Comparison of ENCODE assay signal across 26 cellular contexts in genomic region chr10:44850356-44850934, GRCh38.
"Had no signal": no experiment of that assay in that cellular context is flagged by ENCODE, and none has a peak within 500 bp of the region (broad histone marks: within the 10 kb centered on the region; RNA-seq: fewer than 3 reads in every experiment).

No MANE protein-coding gene starts in this region.

- H3K4me3 ChIP-seq: ascending aorta, SK-N-MC had no signal

- H3K4me1 ChIP-seq: ascending aorta had no signal

- DNase-seq: activated CD4-positive, alpha-beta memory T cell treated with anti-CD3 and anti-CD28 coated beads for 36 hours; activated CD4-positive, alpha-beta T cell treated with anti-CD3 and anti-CD28 coated beads, Interleukin-2, amount 10 ng/mL, durations not matched to agents 7 days and 5 days; activated CD4-positive, CD25-positive, alpha-beta regulatory T cell; activated CD8-positive, alpha-beta memory T cell treated with anti-CD3 and anti-CD28 coated beads for 24 hours; activated effector memory CD4-positive, alpha-beta T cell treated with anti-CD3 and anti-CD28 coated beads, Interleukin-2, amount 50 U/mL, for 16 hours; activated naive CD4-positive, alpha-beta T cell treated with Interleukin-2 at 50 U/mL for 16 hours; activated naive CD8-positive, alpha-beta T cell treated with anti-CD3 and anti-CD28 coated beads, Interleukin-2, amount 50 U/mL, for 24 hours; activated T-cell treated with anti-CD3 and anti-CD28 coated beads, Interleukin-2, amount 50 U/mL, for 4 hours; amniotic stem cell; Kasumi-1; KBM-7; NCI-H1092; NCI-H1417 treated with DMSO at 0.1 percent for 48 hours; NCI-H1694; NCI-H2029; NCI-H2107; NCI-H2171 treated with DMSO at 0.1 percent for 48 hours; NCI-H226; NCI-H526; NCI-H82; RPMI8226; T-cell; T-helper 2 cell; T1000 had no signal

- H3K27ac ChIP-seq: ascending aorta, SK-N-MC had no signal

- H3K27me3 ChIP-seq: ascending aorta had no signal

- H3K36me3 ChIP-seq: ascending aorta had no signal
